In genomic region chr7:117807688-117808087, GRCh38 we compare ENCODE assay signal across 22 cellular contexts.
DNase-seq lines count a peak whose midpoint lies in the region; ATAC-seq and TF ChIP-seq lines count a peak whose summit lies in the region.
"Had no signal": no experiment of that assay in that cellular context is flagged by ENCODE, and none has a peak within 500 bp of the region (broad histone marks: within the 10 kb centered on the region; RNA-seq: fewer than 3 reads in every experiment).

No MANE protein-coding gene starts in this region.

- H3K4me1 Mint-ChIP-seq in WTC11, result peaks cover 82% of the 10 kb centered on the region
- H3K4me1 Mint-ChIP-seq: CD4-positive, alpha-beta memory T cell had no signal

- no peak for TF ChIP-seq CTCF in WTC11 (IDR thresholded peaks at IDR 0.05)

- 54% methylated on average over 3 of the region's 3 CpGs for WGBS in right cardiac atrium

- H3K27ac Mint-ChIP-seq in WTC11, result peak overlapping the region; percentile 90
- H3K27ac Mint-ChIP-seq: CD4-positive, alpha-beta memory T cell had no signal

- no peaks in the 10 kb centered on the region for H3K9me3 Mint-ChIP-seq in WTC11
- H3K9me3 Mint-ChIP-seq: activated T-cell treated with anti-CD3 and anti-CD28 coated beads, Interleukin-2, amount 50 U/mL, for 4 hours had no signal

- no peak overlapping the region for H3K4me3 Mint-ChIP-seq in WTC11
- H3K4me3 Mint-ChIP-seq: activated T-cell treated with anti-CD3 and anti-CD28 coated beads, Interleukin-2, amount 50 U/mL, for 4 hours; CD4-positive, alpha-beta memory T cell had no signal

- ATAC-seq in Right ventricle myocardium superior (ENCODE audit: poor library complexity) (peak; percentile 8), right cardiac atrium (no peak), WTC11 (no peak), HG03520 (IDR thresholded peaks at IDR 0.05; ENCODE audit: unreplicated experiment) (no peak)
- ATAC-seq: activated T-cell treated with anti-CD3 and anti-CD28 coated beads, Interleukin-2, amount 50 U/mL, for 4 hours; stimulated activated naive CD8-positive, alpha-beta T cell treated with anti-CD3 and anti-CD28 coated beads, Interleukin-15, Interleukin-2, amounts not matched to agents 100 U/mL and 50 U/mL, for 24 hours had no signal

- H3K27ac ChIP-seq in right cardiac atrium (ENCODE audit: low read length), result no peak overlapping the region
- H3K27ac ChIP-seq: epithelial cell of prostate, GM23248, prostate gland, tibial artery had no signal

- H3K4me1 ChIP-seq in right cardiac atrium (ENCODE audit: control insufficient read depth, insufficient read depth, low read length), result peaks cover 1% of the 10 kb centered on the region
- H3K4me1 ChIP-seq: prostate gland had no signal

- intact Hi-C loops in Right ventricle myocardium superior (cut with DNase I) (no loop called here), right cardiac atrium (cut with DNase I) (no loop called here)

- H3K36me3 Mint-ChIP-seq in WTC11, result no peaks in the 10 kb centered on the region
- H3K36me3 Mint-ChIP-seq: CD4-positive, alpha-beta memory T cell had no signal

- CTCF ChIA-PET in WTC11 (lab: Charles Lee), result interaction anchor here (0.9 to 1.3 kb wide), 2 partner anchors 26 to 28 kb away, joined by 3 read pairs; no protein-coding TSS in a partner anchor

- POLR2A ChIA-PET in WTC11 (lab: Charles Lee), result interaction anchor here (0.6 kb wide), 1 partner anchor 136 kb away, joined by 5 read pairs; no protein-coding TSS in a partner anchor

- no peaks in the 10 kb centered on the region for H3K9me3 ChIP-seq in right cardiac atrium (ENCODE audit: control insufficient read depth, low read length)
- H3K9me3 ChIP-seq: prostate gland, tibial artery had no signal

- DNase-seq in Right ventricle myocardium superior (no peak), right cardiac atrium (no peak), WTC11 (ENCODE audit: low spot score) (no peak), kidney tubule cell (ENCODE audit: low spot score) (peak; percentile 23), superior temporal gyrus (ENCODE audit: extremely low spot score) (peak; percentile 52), T-helper 1 cell (no peak), occipital lobe (lab: John Stamatoyannopoulos, UW) (no peak)
- DNase-seq: activated CD4-positive, alpha-beta T cell treated with anti-CD3 and anti-CD28 coated beads, Interleukin-2, amount 50 U/mL, for 1 hour; activated gamma-delta T cell treated with Interleukin-2 at 50 U/mL for 16 hours; activated T-cell treated with anti-CD3 and anti-CD28 coated beads, Interleukin-2, amount 50 U/mL, for 4 hours; CD4-positive, alpha-beta memory T cell; effector CD4-positive, alpha-beta T cell; GM23248; kidney; NK-92 treated with Interleukin-12 subunit alpha and Interleukin-12 subunit beta, amount 100 ng/mL, for 24 hours; SHP77; stimulated activated naive CD8-positive, alpha-beta T cell treated with anti-CD3 and anti-CD28 coated beads, Interleukin-15, Interleukin-2, amounts not matched to agents 100 U/mL and 50 U/mL, for 24 hours had no signal

- H3K27me3 ChIP-seq in right cardiac atrium (ENCODE audit: control insufficient read depth, insufficient read depth), result no peaks in the 10 kb centered on the region
- H3K27me3 ChIP-seq: tibial artery had no signal

- H3K4me3 ChIP-seq in right cardiac atrium (ENCODE audit: low read length), result no peak overlapping the region
- H3K4me3 ChIP-seq: GM23248, lung, prostate gland, tibial artery had no signal

- no peaks in the 10 kb centered on the region for H3K27me3 Mint-ChIP-seq in WTC11 (ENCODE audit: low read depth)

TF ChIP-seq in WTC11, 78 proteins besides CTCF, POLR2A, EP300 and RAD21:
- no peak for TF ChIP-seq ZNF423 (CRISPR knock-in tag; IDR thresholded peaks at IDR 0.05)
- TF ChIP-seq ETV6 (CRISPR knock-in tag; IDR thresholded peaks at IDR 0.05), result no peak
- no peak for TF ChIP-seq ATF3 (CRISPR knock-in tag; conservative IDR thresholded peaks at IDR 0.05)
- TF ChIP-seq RORB (CRISPR knock-in tag; IDR thresholded peaks at IDR 0.05), result no peak
- TF ChIP-seq CDX4 (CRISPR knock-in tag; IDR thresholded peaks at IDR 0.05; ENCODE audit: borderline replicate concordance), result no peak
- TF ChIP-seq GTF2I (CRISPR knock-in tag; conservative IDR thresholded peaks at IDR 0.05), result no peak
- TF ChIP-seq NFATC4 (CRISPR knock-in tag; IDR thresholded peaks at IDR 0.05), result no peak
- TF ChIP-seq TP53 (CRISPR knock-in tag; IDR thresholded peaks at IDR 0.05), result no peak
- no peak for TF ChIP-seq ZNF512 (CRISPR knock-in tag; IDR thresholded peaks at IDR 0.05; ENCODE audit: borderline replicate concordance)
- no peak for TF ChIP-seq CREM (CRISPR knock-in tag; IDR thresholded peaks at IDR 0.05)
- no peak for TF ChIP-seq MYBL2 (CRISPR knock-in tag; IDR thresholded peaks at IDR 0.05)
- TF ChIP-seq ZNF121 (CRISPR knock-in tag; IDR thresholded peaks at IDR 0.05), result no peak
- no peak for TF ChIP-seq ZBTB21 (CRISPR knock-in tag; IDR thresholded peaks at IDR 0.05; ENCODE audit: borderline replicate concordance)
- no peak for TF ChIP-seq EMX1 (CRISPR knock-in tag; IDR thresholded peaks at IDR 0.05)
- no peak for TF ChIP-seq E2F4 (CRISPR knock-in tag; IDR thresholded peaks at IDR 0.05; ENCODE audit: borderline replicate concordance, low read depth)
- no peak for TF ChIP-seq NR1H2 (CRISPR knock-in tag; IDR thresholded peaks at IDR 0.05)
- no peak for TF ChIP-seq AFF4 (CRISPR knock-in tag; IDR thresholded peaks at IDR 0.05; ENCODE audit: borderline replicate concordance)
- TF ChIP-seq GRHL2 (CRISPR knock-in tag; IDR thresholded peaks at IDR 0.05; ENCODE audit: insufficient replicate concordance, severe bottlenecking), result no peak
- no peak for TF ChIP-seq USF2 (CRISPR knock-in tag; IDR thresholded peaks at IDR 0.05)

Comparison
In these comparisons a context has a peak if more than half of its experiments do, and no peak if none do; other contexts are left out.
1. DNase-seq: peak in kidney tubule cell (single experiment) and superior temporal gyrus (single experiment); none in Right ventricle myocardium superior (single experiment), right cardiac atrium (0 of 3), WTC11 (single experiment), T-helper 1 cell (0 of 5) and occipital lobe (single experiment).